16 cellular contexts compared by ENCODE assay signal in genomic region chr6:14092861-14093789, GRCh38. TPM values are rescaled to one million over a fixed set of nuclear protein-coding genes. Genes with fewer than 3 reads are reported as not detected.
DNase-seq lines count a peak whose midpoint lies in the region; TF ChIP-seq lines count a peak whose summit lies in the region.
"Had no signal": no experiment of that assay in that cellular context is flagged by ENCODE, and none has a peak within 500 bp of the region (broad histone marks: within the 10 kb centered on the region; RNA-seq: fewer than 3 reads in every experiment).

No MANE protein-coding gene starts in this region.

- CTCF ChIA-PET in RWPE1 (lab: Yijun Ruan, JAX): interaction anchor here (0.6 kb wide), 1 partner anchor 1927 kb away, joined by 4 read pairs; no protein-coding TSS in a partner anchor

- POLR2A ChIA-PET in RWPE1 (lab: Yijun Ruan, JAX; ENCODE audit: low non-redundant PET): no interaction called here

- H3K4me3 ChIP-seq in LNCaP clone FGC (ENCODE audit: low read depth, low read length): no peak overlapping the region
- H3K4me3 ChIP-seq in skeletal muscle cell (ENCODE audit: low read depth, low read length): no peak overlapping the region
- H3K4me3 ChIP-seq: BLaER1 treated with 17β-estradiol and CSF1 and Interleukin-3, amounts not matched to agents 10 nM and 100 nM; HAP-1; heart right ventricle; mucosa of descending colon had no signal

- peak overlapping the region; percentile 55 for H3K27ac ChIP-seq in RWPE1
- H3K27ac ChIP-seq: epithelial cell of prostate, heart right ventricle had no signal

- TF ChIP-seq CTCF in LNCaP clone FGC (IDR thresholded peaks at IDR 0.05; ENCODE audit: control insufficient read depth, extremely low read depth, insufficient read depth) (no peak), RWPE1 (conservative IDR thresholded peaks at IDR 0.05; ENCODE audit: low read depth) (no peak)

- DNase-seq in LNCaP clone FGC (ENCODE audit: low read depth) (peak; percentile 91), RWPE1 (ENCODE audit: low spot score) (no peak), epidermal melanocyte (ENCODE audit: insufficient read length, low spot score) (peak; percentile 18), skeletal muscle cell (ENCODE audit: low read depth) (peak; percentile 64), mesenteric fat pad (ENCODE audit: low spot score) (no peak), D341Med (ENCODE audit: low spot score) (no peak), glomerular visceral epithelial cell (ENCODE audit: extremely low spot score) (no peak)
- no peak for DNase-seq in activated naive CD4-positive, alpha-beta T cell treated with Interleukin-2 at 50 U/mL for 16 hours
- DNase-seq: activated naive CD4-positive, alpha-beta T cell treated with anti-CD3 and anti-CD28 coated beads for 36 hours; DMS79 treated with DMSO at 0.1 percent for 48 hours; heart right ventricle; NCI-H1048 had no signal

RNA-seq across cellular contexts. Expression of gene CD83, which starts 24.4 kb away (rescaled TPM):
- 12.9 TPM for total RNA-seq in mesenteric fat pad

Comparison
In these comparisons a context has a peak if more than half of its experiments do, and no peak if none do; other contexts are left out.
1. DNase-seq: peak in LNCaP clone FGC (single experiment), epidermal melanocyte (single experiment) and skeletal muscle cell (single experiment); none in RWPE1 (single experiment), mesenteric fat pad (single experiment), D341Med (single experiment), activated naive CD4-positive, alpha-beta T cell treated with Interleukin-2 at 50 U/mL for 16 hours (single experiment) and glomerular visceral epithelial cell (single experiment).